9 cellular contexts compared by ENCODE assay signal in the genomic region with DNA sequence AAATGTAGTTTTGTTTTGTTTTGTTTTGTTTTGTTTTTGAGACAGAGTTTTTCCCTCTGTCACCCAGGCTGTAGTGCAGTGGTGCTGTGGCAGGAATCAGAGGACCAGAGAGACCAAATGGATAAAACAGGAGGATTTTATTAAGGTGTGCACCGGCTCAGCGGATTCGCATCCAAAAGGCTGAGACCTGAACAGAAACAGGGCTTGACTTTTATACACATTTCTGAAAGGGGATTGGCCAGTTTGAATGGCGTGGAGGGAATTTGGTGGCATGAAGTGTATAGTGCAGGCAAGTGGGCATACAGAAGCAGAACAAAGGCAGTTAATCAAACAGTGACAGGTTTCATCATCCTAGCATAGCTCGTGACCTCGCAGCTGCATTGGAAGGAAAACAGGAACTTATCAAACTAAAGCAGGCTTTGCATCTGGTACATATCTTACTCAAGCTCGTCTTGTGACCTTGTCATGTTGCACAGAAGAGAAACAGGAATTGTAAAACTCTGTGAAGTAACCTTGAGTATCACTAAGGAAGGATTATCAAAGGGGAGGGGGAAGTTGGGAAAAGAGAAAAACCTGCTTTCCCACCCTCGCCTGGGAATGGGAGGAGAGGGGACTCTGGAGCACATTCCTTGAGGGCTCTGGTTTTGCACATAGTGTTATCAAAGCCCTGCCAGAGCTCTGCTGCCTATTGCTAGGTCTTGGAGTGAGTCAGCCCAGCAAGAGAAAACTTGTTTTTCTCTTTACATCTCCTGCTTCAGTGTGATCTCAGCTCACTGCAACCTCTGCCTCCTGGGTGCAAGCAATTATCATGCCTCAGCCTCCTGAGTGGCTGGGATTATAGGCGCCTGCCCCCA. TPM values are rescaled to one million over a fixed set of nuclear protein-coding genes. Genes with fewer than 3 reads are reported as not detected.
DNase-seq lines count a peak whose midpoint lies in the region; ATAC-seq and TF ChIP-seq lines count a peak whose summit lies in the region.
"Had no signal": no experiment of that assay in that cellular context is flagged by ENCODE, and none has a peak within 500 bp of the region (broad histone marks: within the 10 kb centered on the region; RNA-seq: fewer than 3 reads in every experiment).

No MANE protein-coding gene starts in this region.

- H3K4me1 Mint-ChIP-seq in activated naive CD8-positive, alpha-beta T cell treated with anti-CD3 and anti-CD28 coated beads, Interleukin-2, amount 50 U/mL, for 24 hours, result peaks cover 6% of the 10 kb centered on the region
- H3K4me1 Mint-ChIP-seq in activated naive CD8-positive, alpha-beta T cell treated with anti-CD3 and anti-CD28 coated beads for 36 hours, result no peaks in the 10 kb centered on the region
- H3K4me1 Mint-ChIP-seq in chondrocyte (ENCODE audit: low read depth), result peaks cover 6% of the 10 kb centered on the region

- peaks cover 6% of the 10 kb centered on the region for H3K27me3 Mint-ChIP-seq in activated naive CD8-positive, alpha-beta T cell treated with anti-CD3 and anti-CD28 coated beads, Interleukin-2, amount 50 U/mL, for 24 hours
- no peaks in the 10 kb centered on the region for H3K27me3 Mint-ChIP-seq in activated naive CD8-positive, alpha-beta T cell treated with anti-CD3 and anti-CD28 coated beads for 36 hours
- peaks cover 2% of the 10 kb centered on the region for H3K27me3 Mint-ChIP-seq in chondrocyte (ENCODE audit: low read depth)

- H3K4me3 Mint-ChIP-seq in activated naive CD8-positive, alpha-beta T cell treated with anti-CD3 and anti-CD28 coated beads, Interleukin-2, amount 50 U/mL, for 24 hours, result no peak overlapping the region
- H3K4me3 Mint-ChIP-seq in activated naive CD8-positive, alpha-beta T cell treated with anti-CD3 and anti-CD28 coated beads for 36 hours, result no peak overlapping the region
- no peak overlapping the region for H3K4me3 Mint-ChIP-seq in chondrocyte (ENCODE audit: unreplicated experiment)

- intact Hi-C loops in posterior cingulate gyrus (cut with DNase I), result no loop called here

- TF ChIP-seq CTCF in chondrocyte (IDR thresholded peaks at IDR 0.05), result no peak

- no peak for DNase-seq in activated naive CD8-positive, alpha-beta T cell treated with anti-CD3 and anti-CD28 coated beads, Interleukin-2, amount 50 U/mL, for 24 hours
- no peak for DNase-seq in activated naive CD8-positive, alpha-beta T cell treated with anti-CD3 and anti-CD28 coated beads for 36 hours
- no peak for DNase-seq in chondrocyte (ENCODE audit: low spot score)
- DNase-seq in medulla oblongata (ENCODE audit: extremely low spot score), result peak; percentile 86
- DNase-seq in posterior cingulate gyrus, result no peak
- DNase-seq in HuH-7 (ENCODE audit: low spot score), result no peak
- DNase-seq: COR-L47 had no signal

- H3K36me3 Mint-ChIP-seq in activated naive CD8-positive, alpha-beta T cell treated with anti-CD3 and anti-CD28 coated beads, Interleukin-2, amount 50 U/mL, for 24 hours (ENCODE audit: low read depth), result peaks cover 2% of the 10 kb centered on the region
- no peaks in the 10 kb centered on the region for H3K36me3 Mint-ChIP-seq in activated naive CD8-positive, alpha-beta T cell treated with anti-CD3 and anti-CD28 coated beads for 36 hours
- peaks cover 3% of the 10 kb centered on the region for H3K36me3 Mint-ChIP-seq in chondrocyte (ENCODE audit: low read depth)

- peaks cover 9% of the 10 kb centered on the region for H3K9me3 Mint-ChIP-seq in activated naive CD8-positive, alpha-beta T cell treated with anti-CD3 and anti-CD28 coated beads, Interleukin-2, amount 50 U/mL, for 24 hours
- peaks cover 6% of the 10 kb centered on the region for H3K9me3 Mint-ChIP-seq in activated naive CD8-positive, alpha-beta T cell treated with anti-CD3 and anti-CD28 coated beads for 36 hours
- peaks cover 12% of the 10 kb centered on the region for H3K9me3 Mint-ChIP-seq in chondrocyte (ENCODE audit: low read depth)

- peak overlapping the region; percentile 42 for H3K27ac Mint-ChIP-seq in activated naive CD8-positive, alpha-beta T cell treated with anti-CD3 and anti-CD28 coated beads, Interleukin-2, amount 50 U/mL, for 24 hours
- H3K27ac Mint-ChIP-seq in activated naive CD8-positive, alpha-beta T cell treated with anti-CD3 and anti-CD28 coated beads for 36 hours, result no peak overlapping the region
- peak overlapping the region; percentile 77 for H3K27ac Mint-ChIP-seq in chondrocyte (ENCODE audit: unreplicated experiment)

- ATAC-seq in activated naive CD8-positive, alpha-beta T cell treated with anti-CD3 and anti-CD28 coated beads, Interleukin-2, amount 50 U/mL, for 24 hours, result no peak
- no peak for ATAC-seq in HG03354 (IDR thresholded peaks at IDR 0.05; ENCODE audit: poor library complexity, severe bottlenecking, unreplicated experiment)
- ATAC-seq in GM21381 (IDR thresholded peaks at IDR 0.05; ENCODE audit: unreplicated experiment), result no peak

RNA-seq across cellular contexts. Expression of a gene that starts 38.5 kb away (rescaled TPM):
- total RNA-seq in activated naive CD8-positive, alpha-beta T cell treated with anti-CD3 and anti-CD28 coated beads for 36 hours, result 1 to 10 TPM; 4.0 to 4.2 TPM
- total RNA-seq in chondrocyte, result 4.6 to 7.3 TPM (median 6.9 TPM) in 3 replicates
